In the genomic region with DNA sequence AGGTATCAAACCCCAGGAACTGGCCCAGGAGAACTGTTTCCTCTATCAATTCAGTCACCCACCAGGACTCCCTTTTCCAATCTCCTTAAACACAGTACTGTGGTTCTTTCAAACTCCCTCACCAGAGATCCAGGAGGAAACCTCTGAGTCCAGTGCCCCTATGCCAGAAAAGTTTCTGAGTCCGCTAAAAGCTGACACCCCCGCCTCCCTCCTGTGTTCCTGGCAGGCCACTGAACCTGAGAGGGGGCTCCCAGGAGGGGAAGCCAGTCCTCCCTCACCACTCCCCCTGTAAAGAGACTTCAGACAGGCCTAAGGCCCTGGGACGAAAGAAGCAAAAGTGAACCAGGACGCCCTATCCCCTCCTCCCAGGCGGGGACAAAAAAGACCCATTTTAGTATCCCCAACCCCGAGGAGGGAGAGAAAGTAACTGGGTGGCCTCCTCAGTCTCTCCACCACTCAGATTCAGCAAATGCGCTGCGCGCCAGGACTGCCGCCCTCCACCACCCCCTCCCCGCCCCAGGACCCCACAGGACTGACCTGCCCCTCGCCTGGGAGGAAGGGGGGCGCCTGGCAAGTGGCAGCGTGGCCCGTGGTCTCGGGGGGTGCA, we compare ENCODE assay signal across 1 cellular context.
TF ChIP-seq lines count a peak whose summit lies in the region.

No MANE protein-coding gene starts in this region.

TF ChIP-seq in GM12878, 131 proteins besides CTCF, POLR2A, EP300 and RAD21:
- TF ChIP-seq, protein P1, sequence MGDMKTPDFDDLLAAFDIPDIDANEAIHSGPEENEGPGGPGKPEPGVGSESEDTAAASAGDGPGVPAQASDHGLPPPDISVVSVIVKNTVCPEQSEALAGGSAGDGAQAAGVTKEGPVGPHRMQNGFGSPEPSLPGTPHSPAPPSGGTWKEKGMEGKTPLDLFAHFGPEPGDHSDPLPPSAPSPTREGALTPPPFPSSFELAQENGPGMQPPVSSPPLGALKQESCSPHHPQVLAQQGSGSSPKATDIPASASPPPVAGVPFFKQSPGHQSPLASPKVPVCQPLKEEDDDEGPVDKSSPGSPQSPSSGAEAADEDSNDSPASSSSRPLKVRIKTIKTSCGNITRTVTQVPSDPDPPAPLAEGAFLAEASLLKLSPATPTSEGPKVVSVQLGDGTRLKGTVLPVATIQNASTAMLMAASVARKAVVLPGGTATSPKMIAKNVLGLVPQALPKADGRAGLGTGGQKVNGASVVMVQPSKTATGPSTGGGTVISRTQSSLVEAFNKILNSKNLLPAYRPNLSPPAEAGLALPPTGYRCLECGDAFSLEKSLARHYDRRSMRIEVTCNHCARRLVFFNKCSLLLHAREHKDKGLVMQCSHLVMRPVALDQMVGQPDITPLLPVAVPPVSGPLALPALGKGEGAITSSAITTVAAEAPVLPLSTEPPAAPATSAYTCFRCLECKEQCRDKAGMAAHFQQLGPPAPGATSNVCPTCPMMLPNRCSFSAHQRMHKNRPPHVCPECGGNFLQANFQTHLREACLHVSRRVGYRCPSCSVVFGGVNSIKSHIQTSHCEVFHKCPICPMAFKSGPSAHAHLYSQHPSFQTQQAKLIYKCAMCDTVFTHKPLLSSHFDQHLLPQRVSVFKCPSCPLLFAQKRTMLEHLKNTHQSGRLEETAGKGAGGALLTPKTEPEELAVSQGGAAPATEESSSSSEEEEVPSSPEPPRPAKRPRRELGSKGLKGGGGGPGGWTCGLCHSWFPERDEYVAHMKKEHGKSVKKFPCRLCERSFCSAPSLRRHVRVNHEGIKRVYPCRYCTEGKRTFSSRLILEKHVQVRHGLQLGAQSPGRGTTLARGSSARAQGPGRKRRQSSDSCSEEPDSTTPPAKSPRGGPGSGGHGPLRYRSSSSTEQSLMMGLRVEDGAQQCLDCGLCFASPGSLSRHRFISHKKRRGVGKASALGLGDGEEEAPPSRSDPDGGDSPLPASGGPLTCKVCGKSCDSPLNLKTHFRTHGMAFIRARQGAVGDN (IDR thresholded peaks at IDR 0.05), result no peak
- no peak for TF ChIP-seq IKZF1 (conservative IDR thresholded peaks at IDR 0.05)
- TF ChIP-seq FOS (IDR thresholded peaks at IDR 0.05; ENCODE audit: borderline replicate concordance, extremely low read depth, insufficient read length), result no peak
- TF ChIP-seq HDAC6 (IDR thresholded peaks at IDR 0.05; ENCODE audit: unreplicated experiment), result no peak
- TF ChIP-seq, protein P2, sequence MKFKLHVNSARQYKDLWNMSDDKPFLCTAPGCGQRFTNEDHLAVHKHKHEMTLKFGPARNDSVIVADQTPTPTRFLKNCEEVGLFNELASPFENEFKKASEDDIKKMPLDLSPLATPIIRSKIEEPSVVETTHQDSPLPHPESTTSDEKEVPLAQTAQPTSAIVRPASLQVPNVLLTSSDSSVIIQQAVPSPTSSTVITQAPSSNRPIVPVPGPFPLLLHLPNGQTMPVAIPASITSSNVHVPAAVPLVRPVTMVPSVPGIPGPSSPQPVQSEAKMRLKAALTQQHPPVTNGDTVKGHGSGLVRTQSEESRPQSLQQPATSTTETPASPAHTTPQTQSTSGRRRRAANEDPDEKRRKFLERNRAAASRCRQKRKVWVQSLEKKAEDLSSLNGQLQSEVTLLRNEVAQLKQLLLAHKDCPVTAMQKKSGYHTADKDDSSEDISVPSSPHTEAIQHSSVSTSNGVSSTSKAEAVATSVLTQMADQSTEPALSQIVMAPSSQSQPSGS (IDR thresholded peaks at IDR 0.05; ENCODE audit: low read length), result no peak
- TF ChIP-seq, protein P3, sequence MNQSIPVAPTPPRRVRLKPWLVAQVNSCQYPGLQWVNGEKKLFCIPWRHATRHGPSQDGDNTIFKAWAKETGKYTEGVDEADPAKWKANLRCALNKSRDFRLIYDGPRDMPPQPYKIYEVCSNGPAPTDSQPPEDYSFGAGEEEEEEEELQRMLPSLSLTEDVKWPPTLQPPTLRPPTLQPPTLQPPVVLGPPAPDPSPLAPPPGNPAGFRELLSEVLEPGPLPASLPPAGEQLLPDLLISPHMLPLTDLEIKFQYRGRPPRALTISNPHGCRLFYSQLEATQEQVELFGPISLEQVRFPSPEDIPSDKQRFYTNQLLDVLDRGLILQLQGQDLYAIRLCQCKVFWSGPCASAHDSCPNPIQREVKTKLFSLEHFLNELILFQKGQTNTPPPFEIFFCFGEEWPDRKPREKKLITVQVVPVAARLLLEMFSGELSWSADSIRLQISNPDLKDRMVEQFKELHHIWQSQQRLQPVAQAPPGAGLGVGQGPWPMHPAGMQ (IDR thresholded peaks at IDR 0.05; ENCODE audit: borderline replicate concordance), result no peak
- TF ChIP-seq, protein P4, sequence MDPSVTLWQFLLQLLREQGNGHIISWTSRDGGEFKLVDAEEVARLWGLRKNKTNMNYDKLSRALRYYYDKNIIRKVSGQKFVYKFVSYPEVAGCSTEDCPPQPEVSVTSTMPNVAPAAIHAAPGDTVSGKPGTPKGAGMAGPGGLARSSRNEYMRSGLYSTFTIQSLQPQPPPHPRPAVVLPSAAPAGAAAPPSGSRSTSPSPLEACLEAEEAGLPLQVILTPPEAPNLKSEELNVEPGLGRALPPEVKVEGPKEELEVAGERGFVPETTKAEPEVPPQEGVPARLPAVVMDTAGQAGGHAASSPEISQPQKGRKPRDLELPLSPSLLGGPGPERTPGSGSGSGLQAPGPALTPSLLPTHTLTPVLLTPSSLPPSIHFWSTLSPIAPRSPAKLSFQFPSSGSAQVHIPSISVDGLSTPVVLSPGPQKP (IDR thresholded peaks at IDR 0.05; ENCODE audit: low read depth, low read length), result no peak
- no peak for TF ChIP-seq HCFC1 (IDR thresholded peaks at IDR 0.05; ENCODE audit: low read length)
TF ChIP-seq in GM12878: peak in this region for 0.
